ENCODE assay signal across 19 cellular contexts in the genomic region with DNA sequence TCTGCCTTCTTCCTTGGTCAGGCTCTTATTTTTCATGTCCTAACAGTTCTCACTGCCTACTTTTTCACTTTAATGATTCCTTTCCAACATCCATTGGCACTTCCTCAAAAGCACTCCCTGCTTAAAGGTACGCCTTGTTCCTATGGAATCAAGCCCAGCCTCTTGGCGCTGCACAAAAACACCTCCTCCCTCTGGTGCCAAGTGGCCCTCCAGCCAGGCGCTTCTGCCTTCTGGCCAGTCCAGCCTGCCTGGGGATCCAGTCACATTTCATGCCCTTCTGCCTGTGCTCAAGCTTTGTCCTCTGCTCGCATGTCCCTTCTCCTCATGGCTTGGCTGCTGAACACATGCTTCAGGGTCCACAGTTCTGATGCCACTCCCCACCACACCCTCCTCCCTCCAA. TPM values are rescaled to one million over a fixed set of nuclear protein-coding genes. Genes with fewer than 3 reads are reported as not detected.
DNase-seq lines count a peak whose midpoint lies in the region; ATAC-seq lines count a peak whose summit lies in the region.
"Had no signal": no experiment of that assay in that cellular context is flagged by ENCODE, and none has a peak within 500 bp of the region (broad histone marks: within the 10 kb centered on the region; RNA-seq: fewer than 3 reads in every experiment).

No MANE protein-coding gene starts in this region.

- H3K27me3 Mint-ChIP-seq in activated CD4-positive, alpha-beta T cell treated with anti-CD3 and anti-CD28 coated beads for 36 hours, result no peaks in the 10 kb centered on the region
- H3K27me3 Mint-ChIP-seq in stimulated activated naive B cell treated with anti-CD40 and anti-IgM and Interleukin-4, amounts not matched to agents 10 μg/mL and 1 μg/mL and 100 μg/mL, for 72 hours, result no peaks in the 10 kb centered on the region
- H3K27me3 Mint-ChIP-seq: activated CD4-positive, alpha-beta memory T cell treated with anti-CD3 and anti-CD28 coated beads, Interleukin-2, amount 10 ng/mL, durations not matched to agents 7 days and 5 days had no signal

- no peak overlapping the region for H3K4me3 Mint-ChIP-seq in activated CD4-positive, alpha-beta T cell treated with anti-CD3 and anti-CD28 coated beads for 36 hours
- no peak overlapping the region for H3K4me3 Mint-ChIP-seq in stimulated activated naive B cell treated with anti-CD40 and anti-IgM and Interleukin-4, amounts not matched to agents 10 μg/mL and 1 μg/mL and 100 μg/mL, for 72 hours
- H3K4me3 Mint-ChIP-seq: activated CD4-positive, alpha-beta memory T cell treated with anti-CD3 and anti-CD28 coated beads, Interleukin-2, amount 10 ng/mL, durations not matched to agents 7 days and 5 days; activated T-cell treated with anti-CD3 and anti-CD28 coated beads, Interleukin-2, amount 50 U/mL, for 72 hours had no signal

- H3K36me3 Mint-ChIP-seq in activated CD4-positive, alpha-beta T cell treated with anti-CD3 and anti-CD28 coated beads for 36 hours (ENCODE audit: low read depth), result peaks cover 40% of the 10 kb centered on the region
- H3K36me3 Mint-ChIP-seq in stimulated activated naive B cell treated with anti-CD40 and anti-IgM and Interleukin-4, amounts not matched to agents 10 μg/mL and 1 μg/mL and 100 μg/mL, for 72 hours, result peaks cover 30 to 36% of the 10 kb centered on the region in 2 donors

- ATAC-seq in activated CD4-positive, alpha-beta T cell treated with anti-CD3 and anti-CD28 coated beads for 36 hours, result no peak
- peak; percentile 11 for ATAC-seq in left colon
- ATAC-seq in stimulated activated naive B cell treated with anti-CD40 and anti-IgM and Interleukin-4, amounts not matched to agents 10 μg/mL and 1 μg/mL and 100 μg/mL, for 72 hours (replicated peaks), result no peak
- ATAC-seq in GM21367 (IDR thresholded peaks at IDR 0.05; ENCODE audit: unreplicated experiment), result no peak
- ATAC-seq: activated T-cell treated with anti-CD3 and anti-CD28 coated beads, Interleukin-2, amount 50 U/mL, for 72 hours; mucosa of descending colon had no signal

- H3K9me3 Mint-ChIP-seq in activated CD4-positive, alpha-beta T cell treated with anti-CD3 and anti-CD28 coated beads for 36 hours (ENCODE audit: low read depth), result no peaks in the 10 kb centered on the region
- no peaks in the 10 kb centered on the region for H3K9me3 Mint-ChIP-seq in stimulated activated naive B cell treated with anti-CD40 and anti-IgM and Interleukin-4, amounts not matched to agents 10 μg/mL and 1 μg/mL and 100 μg/mL, for 72 hours
- H3K9me3 Mint-ChIP-seq: activated CD4-positive, alpha-beta memory T cell treated with anti-CD3 and anti-CD28 coated beads, Interleukin-2, amount 10 ng/mL, durations not matched to agents 7 days and 5 days; activated T-cell treated with anti-CD3 and anti-CD28 coated beads, Interleukin-2, amount 50 U/mL, for 72 hours had no signal

- CTCF ChIA-PET in activated CD4-positive, alpha-beta T cell treated with anti-CD3 and anti-CD28 coated beads for 36 hours (lab: Charles Lee), result no interaction called here

- peak overlapping the region; percentile 43 for H3K27ac Mint-ChIP-seq in activated CD4-positive, alpha-beta T cell treated with anti-CD3 and anti-CD28 coated beads for 36 hours
- peak overlapping the region; percentile 38 for H3K27ac Mint-ChIP-seq in stimulated activated naive B cell treated with anti-CD40 and anti-IgM and Interleukin-4, amounts not matched to agents 10 μg/mL and 1 μg/mL and 100 μg/mL, for 72 hours
- H3K27ac Mint-ChIP-seq: activated CD4-positive, alpha-beta memory T cell treated with anti-CD3 and anti-CD28 coated beads, Interleukin-2, amount 10 ng/mL, durations not matched to agents 7 days and 5 days had no signal

- intact Hi-C loops in activated CD4-positive, alpha-beta T cell treated with anti-CD3 and anti-CD28 coated beads for 36 hours (cut with DNase I, micrococcal nuclease), result no loop called here
- intact Hi-C loops in left colon (cut with DNase I, micrococcal nuclease), result no loop called here

- no peaks in the 10 kb centered on the region for H3K4me1 Mint-ChIP-seq in activated CD4-positive, alpha-beta T cell treated with anti-CD3 and anti-CD28 coated beads for 36 hours
- H3K4me1 Mint-ChIP-seq in stimulated activated naive B cell treated with anti-CD40 and anti-IgM and Interleukin-4, amounts not matched to agents 10 μg/mL and 1 μg/mL and 100 μg/mL, for 72 hours, result no peaks in the 10 kb centered on the region

- POLR2A ChIA-PET in activated CD4-positive, alpha-beta T cell treated with anti-CD3 and anti-CD28 coated beads for 36 hours (lab: Charles Lee), result no interaction called here

- DNase-seq in activated CD4-positive, alpha-beta T cell treated with anti-CD3 and anti-CD28 coated beads for 36 hours, result no peak
- DNase-seq in activated CD4-positive, alpha-beta T cell treated with anti-CD3 and anti-CD28 coated beads for 48 hours, result no peak
- peak; percentile 98 for DNase-seq in cerebellar cortex (ENCODE audit: low spot score)
- no peak for DNase-seq in left colon
- DNase-seq in stimulated activated naive B cell treated with anti-CD40 and anti-IgM and Interleukin-4, amounts not matched to agents 10 μg/mL and 1 μg/mL and 100 μg/mL, for 72 hours, result no peak
- DNase-seq in HK-2 (ENCODE audit: unreplicated experiment), result no peak
- no peak for DNase-seq in iPS-NIHi11 (ENCODE audit: low spot score)
- DNase-seq: activated CD4-positive, alpha-beta memory T cell treated with anti-CD3 and anti-CD28 coated beads, Interleukin-2, amount 10 ng/mL, durations not matched to agents 7 days and 5 days; activated T-cell treated with anti-CD3 and anti-CD28 coated beads, Interleukin-2, amount 50 U/mL, for 72 hours; DMS 273 treated with DMSO at 0.1 percent for 48 hours; GF-D8; mucosa of descending colon; NCI-H1092; NCI-H2081 treated with DMSO at 0.1 percent for 48 hours; NCI-H524; sigmoid colon had no signal

RNA-seq across cellular contexts. Expression of gene TPRKB, which starts 6.3 kb away (rescaled TPM):
- 10 to 100 TPM; 23.3 to 35.3 TPM for total RNA-seq in activated CD4-positive, alpha-beta T cell treated with anti-CD3 and anti-CD28 coated beads for 36 hours
- total RNA-seq in left colon, result 10 to 100 TPM; 22.5 to 24.4 TPM

RNA-seq across cellular contexts. Expression of gene DUSP11, which starts 49.1 kb away (rescaled TPM):
- 10 to 100 TPM; 27.6 to 33.5 TPM for total RNA-seq in activated CD4-positive, alpha-beta T cell treated with anti-CD3 and anti-CD28 coated beads for 36 hours
- total RNA-seq in left colon, result 10 to 100 TPM; 18.2 to 19.9 TPM

RNA-seq across cellular contexts. Expression of gene C2orf78, which starts 53.2 kb away (rescaled TPM):
- not detected for total RNA-seq in activated CD4-positive, alpha-beta T cell treated with anti-CD3 and anti-CD28 coated beads for 36 hours
- total RNA-seq in left colon, result not detected
- total RNA-seq: A172; activated CD4-positive, alpha-beta memory T cell treated with anti-CD3 and anti-CD28 coated beads, Interleukin-2, amount 10 ng/mL, durations not matched to agents 7 days and 5 days; activated T-cell treated with anti-CD3 and anti-CD28 coated beads, Interleukin-2, amount 50 U/mL, for 72 hours; fibroblast of lung; mucosa of descending colon; sigmoid colon had no signal
